Comparison of ENCODE assay signal across 9 cellular contexts in genomic region chr18:4068552-4069158, GRCh38.
DNase-seq lines count a peak whose midpoint lies in the region; ATAC-seq and TF ChIP-seq lines count a peak whose summit lies in the region.
"Had no signal": no experiment of that assay in that cellular context is flagged by ENCODE, and none has a peak within 500 bp of the region (broad histone marks: within the 10 kb centered on the region; RNA-seq: fewer than 3 reads in every experiment).

No MANE protein-coding gene starts in this region.

- H3K4me1 Mint-ChIP-seq in progenitor cell of endocrine pancreas (ENCODE audit: low read depth) = no peaks in the 10 kb centered on the region

- peaks cover 32% of the 10 kb centered on the region for H3K9me3 Mint-ChIP-seq in progenitor cell of endocrine pancreas (ENCODE audit: low read depth)

- no peak overlapping the region for H3K4me3 ChIP-seq in AG04449 (ENCODE audit: low read depth, low read length)
- H3K4me3 ChIP-seq in GM12865 (ENCODE audit: low read depth, low read length) = no peak overlapping the region
- no peak overlapping the region for H3K4me3 ChIP-seq in fibroblast of the aortic adventitia (ENCODE audit: low read depth, low read length)

- no peak for DNase-seq in AG04449 (ENCODE audit: low read depth, low spot score)
- DNase-seq in GM12865 (ENCODE audit: low read depth) = peak; percentile 65
- peak; percentile 18 for DNase-seq in NCI-H2107 (lab: John Stamatoyannopoulos, UW)
- DNase-seq in activated CD4-positive, alpha-beta T cell treated with anti-CD3 and anti-CD28 coated beads for 48 hours = peak; percentile 49
- DNase-seq in fibroblast of the aortic adventitia (ENCODE audit: low read depth) = peak; percentile 74
- peak; percentile 44 for DNase-seq in progenitor cell of endocrine pancreas (ENCODE audit: low spot score, unreplicated experiment)
- DNase-seq in activated CD4-positive, CD25-positive, alpha-beta regulatory T cell (lab: John Stamatoyannopoulos, UW) = no peak

- no peak overlapping the region for H3K27ac Mint-ChIP-seq in progenitor cell of endocrine pancreas

- H3K27me3 Mint-ChIP-seq in progenitor cell of endocrine pancreas = no peaks in the 10 kb centered on the region

- POLR2A ChIA-PET in AG04449 (lab: Yijun Ruan, JAX) = no interaction called here

- peak; percentile 68 for TF ChIP-seq CTCF in AG04449 (IDR thresholded peaks at IDR 0.05; ENCODE audit: insufficient read depth, low read length, missing control alignments)
- TF ChIP-seq CTCF in GM12865 (IDR thresholded peaks at IDR 0.05; ENCODE audit: insufficient read depth, low read depth, low read length, missing control alignments) = peak; percentile 69
- peak; percentile 83 for TF ChIP-seq CTCF in fibroblast of the aortic adventitia (IDR thresholded peaks at IDR 0.05; ENCODE audit: insufficient read depth, low read length)
- TF ChIP-seq CTCF in progenitor cell of endocrine pancreas (IDR thresholded peaks at IDR 0.05; ENCODE audit: unreplicated experiment) = peak; percentile 79

- peak; percentile 67 for ATAC-seq in HG02840 (IDR thresholded peaks at IDR 0.05; ENCODE audit: low FRiP score, unreplicated experiment)
- ATAC-seq: left colon had no signal

- CTCF ChIA-PET in AG04449 (lab: Yijun Ruan, JAX) = interaction anchor here (0.8 to 2.0 kb wide), 7 partner anchors 10 to 786 kb away, joined by 3 to 13 read pairs (median 3); no protein-coding TSS in a partner anchor

- no peak overlapping the region for H3K4me3 Mint-ChIP-seq in progenitor cell of endocrine pancreas (ENCODE audit: low read depth)

- peaks cover 14% of the 10 kb centered on the region for H3K36me3 Mint-ChIP-seq in progenitor cell of endocrine pancreas (ENCODE audit: insufficient read depth)

Comparison
In these comparisons a context has a peak if more than half of its experiments do, and no peak if none do; other contexts are left out.
1. DNase-seq: peak in GM12865 (single experiment), NCI-H2107 (single experiment), activated CD4-positive, alpha-beta T cell treated with anti-CD3 and anti-CD28 coated beads for 48 hours (single experiment), fibroblast of the aortic adventitia (single experiment) and progenitor cell of endocrine pancreas (single experiment); none in AG04449 (single experiment) and activated CD4-positive, CD25-positive, alpha-beta regulatory T cell (0 of 4).
2. Peak in every context shown above with its lines, with median percentiles within 50 percentile points of each other: CTCF ChIP-seq.